ENCODE assay signal across 11 cellular contexts in the genomic region with DNA sequence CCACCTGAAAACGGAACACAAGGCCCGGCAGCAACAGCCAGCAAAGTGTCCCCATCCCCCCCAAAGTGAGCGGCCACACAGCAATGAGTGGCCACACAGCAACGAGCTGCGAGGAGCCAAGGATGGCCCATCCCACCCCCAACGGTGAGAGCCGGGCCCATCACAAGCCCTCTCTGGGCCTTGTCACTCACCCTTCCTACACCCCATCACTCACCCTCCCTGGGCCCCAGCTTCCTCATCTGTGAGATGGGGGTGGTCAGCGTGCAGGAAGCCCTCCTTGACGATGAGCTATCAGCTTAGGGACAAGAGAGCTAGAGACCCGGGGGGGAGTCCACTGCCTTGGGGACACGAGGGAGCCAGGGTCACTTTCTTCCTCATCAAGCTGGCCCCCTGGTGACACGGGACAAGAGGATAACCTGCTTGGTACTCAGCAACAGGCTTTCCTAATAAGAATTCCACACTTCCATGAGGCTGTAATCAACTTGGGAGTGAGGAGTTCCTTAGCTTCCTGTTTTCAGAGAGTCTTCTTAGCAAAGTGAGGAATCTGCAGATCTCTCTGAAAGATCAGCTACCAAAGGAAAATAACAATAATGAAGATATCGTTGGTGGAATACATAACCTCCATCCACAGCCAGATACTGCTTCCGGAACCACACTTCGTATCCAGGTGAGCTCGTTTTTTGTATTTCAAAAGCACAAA.
DNase-seq lines count a peak whose midpoint lies in the region; ATAC-seq and TF ChIP-seq lines count a peak whose summit lies in the region.
"Had no signal": no experiment of that assay in that cellular context is flagged by ENCODE, and none has a peak within 500 bp of the region (broad histone marks: within the 10 kb centered on the region; RNA-seq: fewer than 3 reads in every experiment).

No MANE protein-coding gene starts in this region.

- no peak for TF ChIP-seq POLR2A in ovary (IDR thresholded peaks at IDR 0.05)
- no peak for TF ChIP-seq POLR2A in vagina (IDR thresholded peaks at IDR 0.05)

- H3K27me3 ChIP-seq in ovary (no peaks in the 10 kb centered on the region), vagina (no peaks in the 10 kb centered on the region)
- H3K27me3 ChIP-seq: brain microvascular endothelial cell had no signal

- TF ChIP-seq CTCF in fibroblast of the aortic adventitia (IDR thresholded peaks at IDR 0.05; ENCODE audit: insufficient read depth, low read length), result no peak
- no peak for TF ChIP-seq CTCF in ovary (IDR thresholded peaks at IDR 0.05)
- TF ChIP-seq CTCF in vagina (IDR thresholded peaks at IDR 0.05), result no peak

- H3K4me1 ChIP-seq in ovary (ENCODE audit: insufficient read depth) (peaks cover 38% of the 10 kb centered on the region), vagina (peaks cover 80% of the 10 kb centered on the region)

- no peak for ATAC-seq in Right ventricle myocardium inferior
- ATAC-seq: stimulated activated memory B cell treated with anti-CD40 and anti-IgM and Interleukin-4, amounts not matched to agents 10 μg/mL and 1 μg/mL and 100 μg/mL, for 72 hours had no signal

- in situ Hi-C loops in KBM-7 (cut with MboI; ENCODE audit: low pct_unique_long_range_greater_than_20kb, low sequenced_read_pairs), result no loop called here

- H3K9me3 ChIP-seq in ovary, result no peaks in the 10 kb centered on the region
- H3K9me3 ChIP-seq in vagina, result no peaks in the 10 kb centered on the region

- intact Hi-C loops in cardiac septum (cut with DNase I) (loop anchor here (5.0 kb wide), 1 partner anchor 81 kb away; no protein-coding TSS in a partner anchor), Right ventricle myocardium inferior (cut with DNase I) (loop anchor here (5.0 kb wide), 1 partner anchor 81 kb away; no protein-coding TSS in a partner anchor), ovary (cut with DNase I) (no loop called here), vagina (cut with DNase I) (no loop called here)

- 58 to 61% (median 60%) methylated on average over 16 of the region's 16 CpGs for WGBS in ovary, 3 donors

- H3K36me3 ChIP-seq in ovary (no peaks in the 10 kb centered on the region), vagina (no peaks in the 10 kb centered on the region)
- H3K36me3 ChIP-seq: brain microvascular endothelial cell had no signal

- H3K4me3 ChIP-seq in fibroblast of the aortic adventitia (ENCODE audit: low read depth, low read length) (peak overlapping the region; percentile 70), ovary (peak overlapping the region; percentile 44), vagina (peak overlapping the region; percentile 45 to 48)

- DNase-seq in cardiac septum (ENCODE audit: low spot score), result peak; percentile 59
- no peak for DNase-seq in Right ventricle myocardium inferior (ENCODE audit: missing footprints)
- DNase-seq in fibroblast of the aortic adventitia (ENCODE audit: low read depth), result no peak
- peak; percentile 6 to 43 (median 28) for DNase-seq in ovary
- DNase-seq in vagina (ENCODE audit: extremely low spot score in 2 of 2), result no peak
- no peak for DNase-seq in stimulated activated CD4-positive, alpha-beta T cell treated with anti-CD3 and anti-CD28 coated beads, Interleukin-12 subunit alpha, Interleukin-12 subunit beta, amount 100 ng/mL, for 4 hours
- DNase-seq in mucosa of gallbladder (ENCODE audit: low spot score), result no peak
- no peak for DNase-seq in KBM-7
- DNase-seq: brain microvascular endothelial cell; NK-92 treated with Interleukin-12 subunit alpha and Interleukin-12 subunit beta, amount 100 ng/mL, for 24 hours had no signal

- H3K27ac ChIP-seq in ovary (peak overlapping the region; percentile 19 to 86), vagina (peak overlapping the region; percentile 87)

- no peak for TF ChIP-seq EP300 in ovary (IDR thresholded peaks at IDR 0.05)

Comparison
In these comparisons a context has a peak if more than half of its experiments do, and no peak if none do; other contexts are left out.
1. DNase-seq: peak in cardiac septum (single experiment) and ovary (5 of 5); none in Right ventricle myocardium inferior (single experiment), fibroblast of the aortic adventitia (single experiment), vagina (0 of 2), stimulated activated CD4-positive, alpha-beta T cell treated with anti-CD3 and anti-CD28 coated beads, Interleukin-12 subunit alpha, Interleukin-12 subunit beta, amount 100 ng/mL, for 4 hours (single experiment), mucosa of gallbladder (single experiment) and KBM-7 (single experiment).
2. intact Hi-C loops: an anchor here in cardiac septum (5.0 kb wide) and Right ventricle myocardium inferior (5.0 kb wide); none called in ovary and vagina.
3. Peak in every context shown above with its lines, with median percentiles within 50 percentile points of each other: H3K4me3 ChIP-seq.